Comparison of ENCODE assay signal across 11 cellular contexts in genomic region chr20:44704551-44704971, GRCh38. TPM values are rescaled to one million over a fixed set of nuclear protein-coding genes. Genes with fewer than 3 reads are reported as not detected.
DNase-seq lines count a peak whose midpoint lies in the region; ATAC-seq and TF ChIP-seq lines count a peak whose summit lies in the region.
"Had no signal": no experiment of that assay in that cellular context is flagged by ENCODE, and none has a peak within 500 bp of the region (broad histone marks: within the 10 kb centered on the region; RNA-seq: fewer than 3 reads in every experiment).

No MANE protein-coding gene starts in this region.

- H3K4me3 ChIP-seq in BLaER1 (no peak overlapping the region), MG63 (no peak overlapping the region), dorsolateral prefrontal cortex (no peak overlapping the region)
- H3K4me3 ChIP-seq: smooth muscle cell had no signal

- intact Hi-C loops in dorsolateral prefrontal cortex (cut with DNase I) (no loop called here), sciatic nerve (cut with DNase I) (no loop called here)

- no peak overlapping the region for H3K27ac ChIP-seq in BLaER1
- peak overlapping the region in 35 of 59 donors; percentile 1 to 95 (median 89) for H3K27ac ChIP-seq in dorsolateral prefrontal cortex

- no peak for ATAC-seq in sciatic nerve
- no peak for ATAC-seq in HG02610 (IDR thresholded peaks at IDR 0.05; ENCODE audit: unreplicated experiment)
- no peak for ATAC-seq in GM21526 (IDR thresholded peaks at IDR 0.05; ENCODE audit: low FRiP score, unreplicated experiment)

- H3K9me3 ChIP-seq in BLaER1 (no peaks in the 10 kb centered on the region), MG63 (no peaks in the 10 kb centered on the region)

- H3K4me2 ChIP-seq in BLaER1 = peak overlapping the region; percentile 96
- H3K4me2 ChIP-seq: smooth muscle cell had no signal

- DNase-seq in MG63 (peak; percentile 64), dorsolateral prefrontal cortex (no peak), sciatic nerve (ENCODE audit: low spot score) (peak; percentile 51), NOMO-1 treated with dmso at 0.1 percent for 144 hours (lab: John Stamatoyannopoulos, UW; ENCODE audit: unreplicated experiment) (no peak)
- DNase-seq in activated CD4-positive, alpha-beta T cell treated with anti-CD3 and anti-CD28 coated beads, Interleukin-2, amount 50 U/mL, for 1 hour = no peak
- DNase-seq: Karpas-422 had no signal

- H3K36me3 ChIP-seq in BLaER1 (no peaks in the 10 kb centered on the region), MG63 (no peaks in the 10 kb centered on the region)

- H4K20me1 ChIP-seq in BLaER1 = no peaks in the 10 kb centered on the region

- no peak overlapping the region for H3K9ac ChIP-seq in BLaER1

- TF ChIP-seq CTCF in dorsolateral prefrontal cortex (IDR thresholded peaks at IDR 0.05 in 54 of 56, conservative IDR thresholded peaks at IDR 0.05 in 2 of 56; ENCODE audit: low read depth in 1 of 56, partially characterized antibody in 56 of 56) = no peak

- H3K27me3 ChIP-seq in BLaER1 (no peaks in the 10 kb centered on the region), MG63 (no peaks in the 10 kb centered on the region), dorsolateral prefrontal cortex (no peaks in the 10 kb centered on the region)

- peaks cover 69% of the 10 kb centered on the region for H3K4me1 ChIP-seq in BLaER1

RNA-seq across cellular contexts. Expression of gene CCN5, which starts 10.6 kb away (rescaled TPM):
- 0.07 TPM in 1 of 2 replicates, not detected in the other for total RNA-seq in MG63 (2014; rRNA removed; shearing (Covaris generic); ENCODE audit: low replicate concordance)
- total RNA-seq in dorsolateral prefrontal cortex (1 to 10 TPM in 81 of 120 experiments, under 1 TPM in 37, not detected in 2; 0.28 to 7.0 (median 1.4) TPM), sciatic nerve (147 TPM)
- total RNA-seq: OCI-LY7, smooth muscle cell had no signal

RNA-seq across cellular contexts. Expression of gene KCNK15, which starts 41.1 kb away (rescaled TPM):
- total RNA-seq in MG63 (2014; rRNA removed; shearing (Covaris generic); ENCODE audit: low replicate concordance) = not detected in 2 replicates
- total RNA-seq in dorsolateral prefrontal cortex (1 to 10 TPM in 5 of 120 experiments, under 1 TPM in 98, not detected in 17; 0.17 to 1.8 (median 0.44) TPM), sciatic nerve (3.2 TPM)
- total RNA-seq: OCI-LY7 had no signal

RNA-seq across cellular contexts. Expression of gene ADA, which starts 53.1 kb away (rescaled TPM):
- total RNA-seq in MG63 (2014; rRNA removed; shearing (Covaris generic); ENCODE audit: low replicate concordance) = 28.4 and 41.4 TPM in 2 replicates
- total RNA-seq in dorsolateral prefrontal cortex (10 to 100 TPM in 23 of 120 experiments, 1 to 10 TPM in 97; 1.9 to 18.9 (median 6.6) TPM), sciatic nerve (7.7 TPM)

Comparison
In these comparisons a context has a peak if more than half of its experiments do, and no peak if none do; other contexts are left out.
1. DNase-seq: peak in MG63 (single experiment) and sciatic nerve (single experiment); none in dorsolateral prefrontal cortex (0 of 10), activated CD4-positive, alpha-beta T cell treated with anti-CD3 and anti-CD28 coated beads, Interleukin-2, amount 50 U/mL, for 1 hour (single experiment) and NOMO-1 treated with dmso at 0.1 percent for 144 hours (single experiment).
2. RNA of gene CCN5, which starts 10.6 kb away (total RNA-seq): 147 TPM in sciatic nerve (single experiment); 0.28 to 7.0 TPM in dorsolateral prefrontal cortex and 0.07 TPM in MG63; every median in the first group is over 10 times any median in the second.